ENCODE assay signal across 8 cellular contexts in the genomic region with DNA sequence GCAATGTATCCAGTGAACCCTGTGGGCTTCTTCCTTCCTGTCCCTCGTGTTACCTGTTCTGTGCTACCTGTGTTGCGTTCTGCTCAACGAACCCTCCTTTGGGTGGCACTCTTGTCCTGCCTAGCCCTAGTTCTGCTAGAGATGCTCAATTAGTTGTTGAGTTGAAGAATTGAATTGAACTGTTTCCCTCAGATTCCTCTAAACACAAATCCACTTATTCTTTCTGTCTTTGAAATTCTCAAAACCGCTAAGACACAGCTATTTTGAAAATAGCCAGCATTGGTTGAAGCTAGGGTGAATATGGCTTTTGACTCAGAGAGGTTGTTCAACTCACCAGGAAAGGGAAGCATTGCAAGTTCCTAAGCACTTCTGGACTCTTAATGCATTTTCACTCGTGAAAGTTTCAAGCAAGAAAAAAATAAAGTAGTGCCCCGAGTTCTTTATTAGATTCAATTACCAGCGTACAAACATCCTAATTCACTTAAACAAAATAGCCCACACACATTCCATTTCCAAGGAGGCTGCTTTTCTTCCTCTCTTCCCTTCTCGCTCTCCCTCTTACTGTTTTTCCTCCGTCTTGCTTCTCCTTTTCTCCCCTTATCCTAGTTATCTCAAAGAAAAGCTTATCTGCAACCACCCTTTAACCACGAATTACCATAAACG. TPM values are rescaled to one million over a fixed set of nuclear protein-coding genes. Genes with fewer than 3 reads are reported as not detected.
A peak's percentile ranks its signal among the peaks of the same experiment; 100 is the strongest.
DNase-seq lines count a peak whose midpoint lies in the region; ATAC-seq and TF ChIP-seq lines count a peak whose summit lies in the region.

No MANE protein-coding gene starts in this region.

- peak overlapping the region; percentile 82 to 96 (median 90) for H3K27ac ChIP-seq in heart left ventricle

- H3K27me3 Mint-ChIP-seq in IgD-negative memory B cell = peaks cover 31% of the 10 kb centered on the region
- H3K27me3 Mint-ChIP-seq in activated T-cell treated with anti-CD3 and anti-CD28 coated beads, Interleukin-2, amount 50 U/mL, for 4 hours (ENCODE audit: low read depth) = peaks cover 10% of the 10 kb centered on the region

- ATAC-seq in activated T-cell treated with anti-CD3 and anti-CD28 coated beads, Interleukin-2, amount 50 U/mL, for 4 hours = no peak
- ATAC-seq in heart left ventricle (peak in 1 of 4 donors; percentile 23), HG03571 (IDR thresholded peaks at IDR 0.05; ENCODE audit: unreplicated experiment) (no peak)

- H3K4me1 ChIP-seq in heart left ventricle = peaks cover 0 to 42% (median 14%) of the 10 kb centered on the region in 12 donors

- no peaks in the 10 kb centered on the region for H3K9me3 ChIP-seq in heart left ventricle

- TF ChIP-seq POLR2A in heart left ventricle (IDR thresholded peaks at IDR 0.05) = no peak

- no peak overlapping the region for H3K27ac Mint-ChIP-seq in IgD-negative memory B cell

- peak in 7 of 12 donors; percentile 11 to 47 (median 38) for TF ChIP-seq CTCF in heart left ventricle (IDR thresholded peaks at IDR 0.05)
- TF ChIP-seq CTCF in retinal pigment epithelial cell (conservative IDR thresholded peaks at IDR 0.05; ENCODE audit: low read depth, low read length) = peak; percentile 50

- H3K9me3 Mint-ChIP-seq in IgD-negative memory B cell = peaks cover 0 to 3% (median 0%) of the 10 kb centered on the region in 3 donors
- H3K9me3 Mint-ChIP-seq in activated T-cell treated with anti-CD3 and anti-CD28 coated beads, Interleukin-2, amount 50 U/mL, for 4 hours = no peaks in the 10 kb centered on the region

- H3K4me3 Mint-ChIP-seq in IgD-negative memory B cell = peak overlapping the region; percentile 80 to 90 (median 84)
- H3K4me3 Mint-ChIP-seq in activated T-cell treated with anti-CD3 and anti-CD28 coated beads, Interleukin-2, amount 50 U/mL, for 4 hours = peak overlapping the region; percentile 89

- no peaks in the 10 kb centered on the region for H3K27me3 ChIP-seq in heart left ventricle

- DNase-seq in activated gamma-delta T cell treated with Interleukin-2 at 50 U/mL for 16 hours = peak; percentile 28
- DNase-seq in activated gamma-delta T cell (lab: John Stamatoyannopoulos, UW) = no peak
- DNase-seq in activated T-cell treated with anti-CD3 and anti-CD28 coated beads, Interleukin-2, amount 50 U/mL, for 4 hours = peak; percentile 45
- peak in 1 of 5 donors; percentile 26 for DNase-seq in heart left ventricle
- DNase-seq in retinal pigment epithelial cell (ENCODE audit: low read depth) = no peak
- DNase-seq in Ammon's horn (ENCODE audit: low spot score) = no peak

- WGBS in heart left ventricle, 4 donors = 5 to 8% (median 6%) methylated on average over 11 of the region's 11 CpGs

- no peaks in the 10 kb centered on the region for H3K36me3 ChIP-seq in heart left ventricle

- no peaks in the 10 kb centered on the region for H3K36me3 Mint-ChIP-seq in IgD-negative memory B cell
- H3K36me3 Mint-ChIP-seq in activated T-cell treated with anti-CD3 and anti-CD28 coated beads, Interleukin-2, amount 50 U/mL, for 4 hours (ENCODE audit: insufficient read depth) = no peaks in the 10 kb centered on the region

- peak overlapping the region; percentile 45 to 83 (median 72) for H3K4me3 ChIP-seq in heart left ventricle
- H3K4me3 ChIP-seq in retinal pigment epithelial cell (ENCODE audit: low read length) = peak overlapping the region; percentile 81

- H3K4me1 Mint-ChIP-seq in IgD-negative memory B cell = peaks cover 0 to 9% (median 4%) of the 10 kb centered on the region in 3 donors
- H3K4me1 Mint-ChIP-seq in activated T-cell treated with anti-CD3 and anti-CD28 coated beads, Interleukin-2, amount 50 U/mL, for 4 hours (ENCODE audit: low read depth) = peaks cover 28% of the 10 kb centered on the region

- intact Hi-C loops in heart left ventricle (cut with DNase I) = loop anchor here (5.0 to 10.0 kb wide), 5 partner anchors 58 to 308 kb away; no protein-coding TSS in a partner anchor

RNA-seq across cellular contexts. Expression of a gene that starts 0.6 kb away (rescaled TPM):
- polyA plus RNA-seq in IgD-negative memory B cell (not detected), heart left ventricle (1 to 10 TPM; 5.5 to 9.1 TPM)
- total RNA-seq in activated T-cell treated with anti-CD3 and anti-CD28 coated beads, Interleukin-2, amount 50 U/mL, for 4 hours = 1 to 10 TPM; 2.1 to 6.3 (median 4.7) TPM
- total RNA-seq in heart left ventricle = 10 to 100 TPM; 20.9 to 52.0 (median 24.6) TPM

RNA-seq across cellular contexts. Expression of a gene that starts 0.6 kb away (rescaled TPM):
- polyA plus RNA-seq in IgD-negative memory B cell (3.2 TPM), heart left ventricle (10 to 100 TPM in 1 of 2 donors, 1 to 10 TPM in 1; 4.3 to 16.8 TPM)
- total RNA-seq in activated T-cell treated with anti-CD3 and anti-CD28 coated beads, Interleukin-2, amount 50 U/mL, for 4 hours = 10 to 100 TPM; 21.2 to 26.5 (median 23.7) TPM
- total RNA-seq in heart left ventricle = 10 to 100 TPM; 12.8 to 28.4 (median 20.1) TPM

Comparison
In these comparisons a context has a peak if more than half of its experiments do, and no peak if none do; other contexts are left out.
1. DNase-seq: peak in activated gamma-delta T cell treated with Interleukin-2 at 50 U/mL for 16 hours (single experiment) and activated T-cell treated with anti-CD3 and anti-CD28 coated beads, Interleukin-2, amount 50 U/mL, for 4 hours (single experiment); none in activated gamma-delta T cell (single experiment), retinal pigment epithelial cell (single experiment) and Ammon's horn (single experiment).